In genomic region chr22:40241200-40241763, GRCh38 we compare ENCODE assay signal across 13 cellular contexts.
DNase-seq lines count a peak whose midpoint lies in the region; ATAC-seq and TF ChIP-seq lines count a peak whose summit lies in the region.
"Had no signal": no experiment of that assay in that cellular context is flagged by ENCODE, and none has a peak within 500 bp of the region (broad histone marks: within the 10 kb centered on the region; RNA-seq: fewer than 3 reads in every experiment).

No MANE protein-coding gene starts in this region.

- H3K4me1 Mint-ChIP-seq in IgD-negative memory B cell: peaks cover 59 to 67% (median 62%) of the 10 kb centered on the region in 3 donors
- peaks cover 77 to 97% (median 91%) of the 10 kb centered on the region in 7 donors for H3K4me1 Mint-ChIP-seq in naive thymus-derived CD4-positive, alpha-beta T cell

- H3K27ac ChIP-seq in naive thymus-derived CD4-positive, alpha-beta T cell (ENCODE audit: low read depth, low read length): peak overlapping the region; percentile 22
- H3K27ac ChIP-seq in colonic mucosa: no peak overlapping the region
- H3K27ac ChIP-seq: 22Rv1 had no signal

- intact Hi-C loops in naive thymus-derived CD4-positive, alpha-beta T cell (cut with micrococcal nuclease): loop anchor here (2.0 to 5.0 kb wide), 6 partner anchors 16 to 106 kb away; partner anchors contain the start of genes ADSL (in 2 of the 2) and TNRC6B (in 2 of the 2)
- intact Hi-C loops in colonic mucosa (cut with DNase I): no loop called here

- peak; percentile 78 for ATAC-seq in naive thymus-derived CD4-positive, alpha-beta T cell
- ATAC-seq in HG02884 (IDR thresholded peaks at IDR 0.05; ENCODE audit: unreplicated experiment): no peak
- ATAC-seq: left colon had no signal

- H3K9me3 ChIP-seq in naive thymus-derived CD4-positive, alpha-beta T cell (ENCODE audit: control insufficient read depth in 2 of 3, low read length in 3 of 3): no peaks in the 10 kb centered on the region
- H3K9me3 ChIP-seq in colonic mucosa: no peaks in the 10 kb centered on the region

- H3K36me3 ChIP-seq in naive thymus-derived CD4-positive, alpha-beta T cell (ENCODE audit: control insufficient read depth in 2 of 3, insufficient read depth in 3 of 3, low read length in 3 of 3): peaks cover 0 to 6% (median 0%) of the 10 kb centered on the region in 3 experiments
- H3K36me3 ChIP-seq in colonic mucosa: no peaks in the 10 kb centered on the region

- H3K27me3 Mint-ChIP-seq in IgD-negative memory B cell: no peaks in the 10 kb centered on the region
- no peaks in the 10 kb centered on the region for H3K27me3 Mint-ChIP-seq in naive thymus-derived CD4-positive, alpha-beta T cell
- H3K27me3 Mint-ChIP-seq: type B pancreatic cell had no signal

- H3K9me3 Mint-ChIP-seq in IgD-negative memory B cell: no peaks in the 10 kb centered on the region
- H3K9me3 Mint-ChIP-seq in naive thymus-derived CD4-positive, alpha-beta T cell: no peaks in the 10 kb centered on the region
- H3K9me3 Mint-ChIP-seq: type B pancreatic cell had no signal

- peak overlapping the region in 2 of 4 donors; percentile 38 to 55 for H3K4me3 Mint-ChIP-seq in IgD-negative memory B cell
- H3K4me3 Mint-ChIP-seq in naive thymus-derived CD4-positive, alpha-beta T cell: peak overlapping the region in 9 of 10 donors; percentile 35 to 75 (median 59)
- H3K4me3 Mint-ChIP-seq: type B pancreatic cell had no signal

- peak overlapping the region; percentile 81 to 91 (median 87) for H3K27ac Mint-ChIP-seq in IgD-negative memory B cell
- peak overlapping the region; percentile 57 to 90 (median 83) for H3K27ac Mint-ChIP-seq in naive thymus-derived CD4-positive, alpha-beta T cell
- H3K27ac Mint-ChIP-seq: type B pancreatic cell had no signal

- no peak overlapping the region for H3K9ac ChIP-seq in colonic mucosa (ENCODE audit: low read depth in 2 of 2, low read length in 2 of 2)

- no peaks in the 10 kb centered on the region for H3K27me3 ChIP-seq in naive thymus-derived CD4-positive, alpha-beta T cell (ENCODE audit: control insufficient read depth in 2 of 2, insufficient read depth in 2 of 2, low read length in 2 of 2)
- no peaks in the 10 kb centered on the region for H3K27me3 ChIP-seq in colonic mucosa

- POLR2A ChIA-PET in naive thymus-derived CD4-positive, alpha-beta T cell (lab: Charles Lee): interaction anchor here (0.6 to 2.9 kb wide), 11 partner anchors 11 to 1383 kb away, joined by 3 to 7 read pairs (median 4); partner anchors contain the start of genes SGSM3 and TNRC6B

- peaks cover 6% of the 10 kb centered on the region for H3K36me3 Mint-ChIP-seq in IgD-negative memory B cell
- H3K36me3 Mint-ChIP-seq in naive thymus-derived CD4-positive, alpha-beta T cell: peaks cover 0 to 21% (median 10%) of the 10 kb centered on the region in 5 donors

- TF ChIP-seq CTCF in colonic mucosa (IDR thresholded peaks at IDR 0.05): no peak

- H3K4me1 ChIP-seq in naive thymus-derived CD4-positive, alpha-beta T cell (ENCODE audit: control insufficient read depth in 2 of 2, insufficient read depth in 2 of 2, low read length in 2 of 2): peaks cover 56 to 63% of the 10 kb centered on the region in 2 donors
- no peaks in the 10 kb centered on the region for H3K4me1 ChIP-seq in colonic mucosa

- peak; percentile 16 for DNase-seq in NK-92 treated with Interleukin-12 subunit alpha and Interleukin-12 subunit beta, amount 100 ng/mL, for 24 hours (lab: John Stamatoyannopoulos, UW)
- DNase-seq in NK-92 (lab: John Stamatoyannopoulos, UW; ENCODE audit: unreplicated experiment) (no peak), nucleus accumbens (lab: John Stamatoyannopoulos, UW) (no peak), colonic mucosa (no peak)
- peak; percentile 21 for DNase-seq in activated naive CD4-positive, alpha-beta T cell treated with anti-CD3 and anti-CD28 coated beads, Interleukin-2, amount 50 U/mL, for 16 hours
- DNase-seq in naive thymus-derived CD4-positive, alpha-beta T cell: peak in 7 of 9 donors; percentile 47 to 65 (median 56)
- DNase-seq: caudate nucleus, left colon had no signal

- CTCF ChIA-PET in naive thymus-derived CD4-positive, alpha-beta T cell (lab: Charles Lee): interaction anchor here (1.2 kb wide), 1 partner anchor 23 kb away, joined by 3 read pairs; no protein-coding TSS in a partner anchor

- no peak overlapping the region for H3K4me3 ChIP-seq in naive thymus-derived CD4-positive, alpha-beta T cell (ENCODE audit: low read length)
- H3K4me3 ChIP-seq in colonic mucosa: no peak overlapping the region
- H3K4me3 ChIP-seq: smooth muscle cell had no signal

Comparison
In these comparisons a context has a peak if more than half of its experiments do, and no peak if none do; other contexts are left out.
1. DNase-seq: peak in NK-92 treated with Interleukin-12 subunit alpha and Interleukin-12 subunit beta, amount 100 ng/mL, for 24 hours (single experiment), activated naive CD4-positive, alpha-beta T cell treated with anti-CD3 and anti-CD28 coated beads, Interleukin-2, amount 50 U/mL, for 16 hours (single experiment) and naive thymus-derived CD4-positive, alpha-beta T cell (7 of 9); none in NK-92 (single experiment), nucleus accumbens (0 of 56) and colonic mucosa (single experiment).